Comparison of ENCODE assay signal across 20 cellular contexts in the genomic region with DNA sequence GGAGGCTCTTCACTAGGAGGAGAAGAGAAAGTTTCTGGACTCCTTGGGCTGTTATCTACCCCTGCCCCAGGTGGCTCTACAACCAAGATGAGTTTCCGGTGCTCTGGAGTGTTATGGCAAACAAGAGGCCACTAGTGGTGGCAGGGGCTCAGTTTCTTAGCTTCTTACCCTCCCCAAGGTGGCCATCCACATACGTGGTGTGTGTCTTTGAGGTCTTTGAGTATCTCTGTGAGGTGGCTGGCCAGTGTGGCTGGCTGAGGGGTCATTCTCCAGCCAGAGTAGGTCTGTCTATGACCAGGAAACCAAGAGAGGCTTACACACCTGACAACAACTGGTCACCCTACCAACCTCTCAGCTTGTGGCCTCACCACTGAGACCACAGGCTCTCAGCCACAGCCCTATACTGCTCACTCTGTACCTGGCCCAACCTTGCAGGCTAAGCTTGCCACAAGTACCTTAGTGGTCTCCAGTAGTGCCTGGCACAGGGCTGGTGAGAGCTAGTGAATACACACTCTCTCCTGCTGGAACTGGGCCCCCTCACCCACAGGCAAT. TPM values are rescaled to one million over a fixed set of nuclear protein-coding genes. Genes with fewer than 3 reads are reported as not detected.
DNase-seq lines count a peak whose midpoint lies in the region; ATAC-seq, FAIRE-seq and TF ChIP-seq lines count a peak whose summit lies in the region.
"Had no signal": no experiment of that assay in that cellular context is flagged by ENCODE, and none has a peak within 500 bp of the region (broad histone marks: within the 10 kb centered on the region; RNA-seq: fewer than 3 reads in every experiment).

No MANE protein-coding gene starts in this region.

- FAIRE-seq in K562 (lab: Jason Lieb, UNC): no peak

- H2AFZ ChIP-seq in K562 (ENCODE audit: low read depth, low read length): no peak overlapping the region

- no peaks in the 10 kb centered on the region for H3K9me3 Mint-ChIP-seq in T-helper 1 cell treated with Interleukin-12 subunit alpha and Interleukin-12 subunit beta and Interleukin-4 antibody, amounts not matched to agents 30 μg/mL and 1 μg/mL, for 36 hours
- H3K9me3 Mint-ChIP-seq: CD14-positive monocyte had no signal

- no peak; a peak in 1 of 4 replicates for TF ChIP-seq RAD21 in K562 (CRISPR knock-in tag; conservative IDR thresholded peaks at IDR 0.05 in 1 of 2, IDR thresholded peaks at IDR 0.05 in 1 of 2)

- no peaks in the 10 kb centered on the region for H3K27me3 ChIP-seq in K562 (ENCODE audit: control insufficient read depth in 2 of 2, insufficient read depth in 2 of 2, low read length in 2 of 2)
- H3K27me3 ChIP-seq: neutrophil, sigmoid colon had no signal

- in situ Hi-C loops in K562 (cut with MboI): loop anchor here (5.0 kb wide), 1 partner anchor 83 kb away; no protein-coding TSS in a partner anchor

- H3K9me3 ChIP-seq in K562 (replicated peaks; ENCODE audit: control insufficient read depth, insufficient read depth, low read depth, low read length): no peaks in the 10 kb centered on the region
- H3K9me3 ChIP-seq: neutrophil, sigmoid colon had no signal

- H3K27ac ChIP-seq in K562 (ENCODE audit: extremely low read depth, low read depth, low read length): peak overlapping the region; percentile 57; the same call in 2 of the 3 replicates
- H3K27ac ChIP-seq: coronary artery, neutrophil, sigmoid colon had no signal

- no peak for TF ChIP-seq POLR2A in K562 (conservative IDR thresholded peaks at IDR 0.05)

- H3K9me1 ChIP-seq in K562 (ENCODE audit: control insufficient read depth, insufficient read depth, low read length): no peaks in the 10 kb centered on the region

- peaks cover 52% of the 10 kb centered on the region for H3K36me3 Mint-ChIP-seq in T-helper 1 cell treated with Interleukin-12 subunit alpha and Interleukin-12 subunit beta and Interleukin-4 antibody, amounts not matched to agents 30 μg/mL and 1 μg/mL, for 36 hours (ENCODE audit: low read depth)

- intact Hi-C loops in K562 (cut with micrococcal nuclease): no loop called here

- H3K9ac ChIP-seq in K562 (ENCODE audit: insufficient read depth in 1 of 2, low read depth in 2 of 2, low read length in 2 of 2): peak overlapping the region; percentile 26 to 84; a peak in 2 of 4 replicates

- no peak for ATAC-seq in K562
- ATAC-seq: HCT116 had no signal

- peak; percentile 66 for DNase-seq in activated CD4-positive, CD25-positive, alpha-beta regulatory T cell treated with anti-CD3 and anti-CD28 coated beads, Interleukin-2, amount 50 U/mL, for 72 hours
- DNase-seq in activated CD4-positive, CD25-positive, alpha-beta regulatory T cell (lab: John Stamatoyannopoulos, UW): no peak
- DNase-seq in K562 (ENCODE audit: extremely low read depth in 1 of 4, low spot score in 3 of 4): peak in 2 of 4 experiments; percentile 42 to 57
- DNase-seq in stimulated activated CD8-positive, alpha-beta memory T cell treated with anti-CD3 and anti-CD28 coated beads, Interleukin-15, amount 100 ng/mL, for 48 hours (ENCODE audit: low read depth in 2 of 2): peak; percentile 42 to 60
- no peak for DNase-seq in GM19240 (ENCODE audit: insufficient read length, low spot score)
- no peak for DNase-seq in NCI-H2196 (lab: John Stamatoyannopoulos, UW; ENCODE audit: unreplicated experiment)
- DNase-seq in epidermal melanocyte (ENCODE audit: insufficient read length, low spot score): no peak
- DNase-seq: 8988T, anterior cingulate cortex, IMR-90, mesendoderm, NCI-H1092 treated with DMSO at 0.1 percent for 48 hours, NCI-H2227 treated with DMSO at 0.1 percent for 48 hours, Right ventricle myocardium superior, sigmoid colon had no signal

- H3K4me1 Mint-ChIP-seq in T-helper 1 cell treated with Interleukin-12 subunit alpha and Interleukin-12 subunit beta and Interleukin-4 antibody, amounts not matched to agents 30 μg/mL and 1 μg/mL, for 36 hours (ENCODE audit: low read depth): peaks cover 69% of the 10 kb centered on the region

- TF ChIP-seq EP300 in K562 (IDR thresholded peaks at IDR 0.05; ENCODE audit: low read length): no peak

- peak overlapping the region; percentile 92 for H3K27ac Mint-ChIP-seq in T-helper 1 cell treated with Interleukin-12 subunit alpha and Interleukin-12 subunit beta and Interleukin-4 antibody, amounts not matched to agents 30 μg/mL and 1 μg/mL, for 36 hours

- BruUV-seq in K562 (replicated peaks; lab: Mats Ljungman, UMichigan): no TSS peak

- peaks cover 42% of the 10 kb centered on the region; the same call in 2 of the 3 replicates for H3K36me3 ChIP-seq in K562 (ENCODE audit: control insufficient read depth, insufficient read depth, low read length)
- H3K36me3 ChIP-seq: neutrophil had no signal

- H3K27me3 Mint-ChIP-seq in T-helper 1 cell treated with Interleukin-12 subunit alpha and Interleukin-12 subunit beta and Interleukin-4 antibody, amounts not matched to agents 30 μg/mL and 1 μg/mL, for 36 hours (ENCODE audit: low read depth): no peaks in the 10 kb centered on the region

- CTCF ChIA-PET in K562 (lab: Yijun Ruan, JAX; ENCODE audit: low intra/inter-chr PET ratio): interaction anchor here (5.6 kb wide), 1 partner anchor 40 kb away, joined by 56 read pairs; a partner anchor contains a TSS

- no peak overlapping the region for H3K4me3 ChIP-seq in K562
- H3K4me3 ChIP-seq: coronary artery, sigmoid colon had no signal

- POLR2A ChIA-PET in K562 (lab: Yijun Ruan, JAX): interaction anchor here (1.0 to 1.2 kb wide), 2 partner anchors 15 to 28 kb away, joined by 3 read pairs; no protein-coding TSS in a partner anchor

- 23% methylated on average over 2 of the region's 2 CpGs for WGBS in K562 (ENCODE audit: insufficient coverage, low coverage, missing lambda C conversion rate)

- H3K4me2 ChIP-seq in K562 (ENCODE audit: insufficient read depth, low read length): peak overlapping the region; percentile 4; the same call in 1 of the 2 replicates

- H3K79me2 ChIP-seq in K562 (ENCODE audit: control insufficient read depth, insufficient read depth, low read length): peaks cover 15% of the 10 kb centered on the region

- peak in 1 of 3 experiments; percentile 20; a peak in 1 of 6 replicates for TF ChIP-seq CTCF in K562 (IDR thresholded peaks at IDR 0.05 in 2 of 3, conservative IDR thresholded peaks at IDR 0.05 in 1 of 3; ENCODE audit: insufficient read depth in 2 of 3, low read depth in 1 of 3, low read length in 3 of 3)

- H3K4me3 Mint-ChIP-seq in T-helper 1 cell treated with Interleukin-12 subunit alpha and Interleukin-12 subunit beta and Interleukin-4 antibody, amounts not matched to agents 30 μg/mL and 1 μg/mL, for 36 hours: peak overlapping the region; percentile 53
- H3K4me3 Mint-ChIP-seq: CD14-positive monocyte had no signal

- peaks cover 41 to 58% of the 10 kb centered on the region in 2 experiments; a peak in 4 of 5 replicates for H3K4me1 ChIP-seq in K562 (replicated peaks in 1 of 2; ENCODE audit: control insufficient read depth in 2 of 2, insufficient read depth in 2 of 2, low read length in 2 of 2)

- H4K20me1 ChIP-seq in K562 (replicated peaks; ENCODE audit: control insufficient read depth, insufficient read depth, low read length): no peaks in the 10 kb centered on the region

RNA-seq across cellular contexts. Expression of a gene that starts 5.0 kb away (rescaled TPM):
- 44.0 and 89.1 TPM in 2 replicates for total RNA-seq in K562 (2011; cell fraction: chromatin; rRNA removed; ENCODE audit: low replicate concordance)
- total RNA-seq in K562 (2011; cell fraction: nucleolus; rRNA removed): 41.2 and 43.2 TPM in 2 replicates
- total RNA-seq in K562 (2011; cell fraction: nucleoplasm; rRNA removed): 47.0 and 67.9 TPM in 2 replicates
- total RNA-seq in K562 (2014; rRNA removed) (8.0 and 13.7 TPM in 2 replicates), K562 (2014; rRNA removed; fragmentation: Illumina TruSeq; extraction: Trizol) (8.0 and 10.9 TPM in 2 replicates), K562 (2015; rRNA removed; fragmentation: Illumina TruSeq; extraction: Trizol) (9.7 and 11.4 TPM in 2 replicates), K562 (2021) (15.9 and 16.8 TPM in 2 replicates)
- polyA plus RNA-seq in K562 (2011; rRNA removed) (12.1 and 13.5 TPM in 2 replicates), K562 (2014; fragmentation: Illumina TruSeq; extraction: Trizol) (12.3 and 13.2 TPM in 2 replicates), K562 (2014; fragmentation: Nextera tagmentation; extraction: Ambion mirVana) (1 to 10 TPM; 2.0 to 5.2 TPM), K562 (2014; rRNA removed) (13.9 and 17.8 TPM in 2 replicates)
- 12.1 and 20.2 TPM in 2 replicates for polyA plus RNA-seq in K562 (2011; cell fraction: cytosol; rRNA removed)
- 58.3 and 71.6 TPM in 2 replicates for polyA plus RNA-seq in K562 (2011; cell fraction: nucleus; rRNA removed)
- polyA plus RNA-seq in K562 (2012): 11.0 and 19.9 TPM in 2 replicates
- polyA minus RNA-seq in K562 (2011; rRNA and poly(A)+ RNA removed): 8.5 and 8.9 TPM in 2 replicates
- polyA minus RNA-seq in K562 (2011; cell fraction: cytosol; rRNA and poly(A)+ RNA removed): 4.0 and 4.7 TPM in 2 replicates
- polyA minus RNA-seq in K562 (2011; cell fraction: nucleus; rRNA and poly(A)+ RNA removed): 19.1 and 28.0 TPM in 2 replicates

RNA-seq across cellular contexts. Expression of a gene that starts 6.8 kb away (rescaled TPM):
- 1.4 and 3.5 TPM in 2 replicates for total RNA-seq in K562 (2011; cell fraction: chromatin; rRNA removed; ENCODE audit: low replicate concordance)
- total RNA-seq in K562 (2011; cell fraction: nucleolus; rRNA removed): 1.7 and 2.3 TPM in 2 replicates
- 1.2 and 1.4 TPM in 2 replicates for total RNA-seq in K562 (2011; cell fraction: nucleoplasm; rRNA removed)
- total RNA-seq in K562 (2014; rRNA removed) (0.95 and 1.3 TPM in 2 replicates), K562 (2014; rRNA removed; fragmentation: Illumina TruSeq; extraction: Trizol) (0.83 and 1.1 TPM in 2 replicates), K562 (2015; rRNA removed; fragmentation: Illumina TruSeq; extraction: Trizol) (0.94 and 1.4 TPM in 2 replicates), K562 (2021) (0.65 and 2.0 TPM in 2 replicates)
- polyA plus RNA-seq in K562 (2011; rRNA removed) (2.3 and 3.9 TPM in 2 replicates), K562 (2014; fragmentation: Illumina TruSeq; extraction: Trizol) (0.91 and 1.5 TPM in 2 replicates), K562 (2014; fragmentation: Nextera tagmentation; extraction: Ambion mirVana) (under 1 TPM; 0.01 to 0.14 TPM), K562 (2014; rRNA removed) (0.38 and 0.82 TPM in 2 replicates)
- polyA plus RNA-seq in K562 (2011; cell fraction: cytosol; rRNA removed): 4.6 and 5.2 TPM in 2 replicates
- polyA plus RNA-seq in K562 (2011; cell fraction: nucleus; rRNA removed): 5.5 and 6.0 TPM in 2 replicates
- polyA plus RNA-seq in K562 (2012): 1.7 and 2.7 TPM in 2 replicates
- polyA minus RNA-seq in K562 (2011; rRNA and poly(A)+ RNA removed): 1.6 and 1.9 TPM in 2 replicates
- 0.73 and 2.0 TPM in 2 replicates for polyA minus RNA-seq in K562 (2011; cell fraction: cytosol; rRNA and poly(A)+ RNA removed)
- 1.1 and 1.4 TPM in 2 replicates for polyA minus RNA-seq in K562 (2011; cell fraction: nucleus; rRNA and poly(A)+ RNA removed)

RNA-seq across cellular contexts. Expression of a gene that starts 37.2 kb away (rescaled TPM):
- 49.9 and 136 TPM in 2 replicates for total RNA-seq in K562 (2011; cell fraction: chromatin; rRNA removed; ENCODE audit: low replicate concordance)
- 106 and 113 TPM in 2 replicates for total RNA-seq in K562 (2011; cell fraction: nucleolus; rRNA removed)
- total RNA-seq in K562 (2011; cell fraction: nucleoplasm; rRNA removed): 71.7 and 77.8 TPM in 2 replicates
- total RNA-seq in K562 (2014; rRNA removed) (18.3 and 34.5 TPM in 2 replicates), K562 (2014; rRNA removed; fragmentation: Illumina TruSeq; extraction: Trizol) (5.1 and 6.9 TPM in 2 replicates), K562 (2015; rRNA removed; fragmentation: Illumina TruSeq; extraction: Trizol) (12.8 and 15.2 TPM in 2 replicates), K562 (2021) (47.7 and 48.8 TPM in 2 replicates)
- polyA plus RNA-seq in K562 (2011; rRNA removed) (24.8 and 59.4 TPM in 2 replicates), K562 (2014; fragmentation: Illumina TruSeq; extraction: Trizol) (41.9 and 52.8 TPM in 2 replicates), K562 (2014; fragmentation: Nextera tagmentation; extraction: Ambion mirVana) (1 to 10 TPM; 1.7 to 3.5 TPM), K562 (2014; rRNA removed) (29.2 and 38.1 TPM in 2 replicates)
- polyA plus RNA-seq in K562 (2011; cell fraction: cytosol; rRNA removed): 64.1 and 81.7 TPM in 2 replicates
- 104 and 152 TPM in 2 replicates for polyA plus RNA-seq in K562 (2011; cell fraction: nucleus; rRNA removed)
- 53.6 and 84.7 TPM in 2 replicates for polyA plus RNA-seq in K562 (2012)
- polyA minus RNA-seq in K562 (2011; rRNA and poly(A)+ RNA removed): 30.2 and 35.6 TPM in 2 replicates
- 50.6 and 68.9 TPM in 2 replicates for polyA minus RNA-seq in K562 (2011; cell fraction: cytosol; rRNA and poly(A)+ RNA removed)
- 72.0 and 98.5 TPM in 2 replicates for polyA minus RNA-seq in K562 (2011; cell fraction: nucleus; rRNA and poly(A)+ RNA removed)

RNA-seq across cellular contexts. Expression of a gene that starts 42.6 kb away (rescaled TPM):
- total RNA-seq in K562 (2011; cell fraction: chromatin; rRNA removed; ENCODE audit: low replicate concordance): 27.9 and 57.1 TPM in 2 replicates
- 43.4 and 54.2 TPM in 2 replicates for total RNA-seq in K562 (2011; cell fraction: nucleolus; rRNA removed)
- total RNA-seq in K562 (2011; cell fraction: nucleoplasm; rRNA removed): 39.5 and 46.4 TPM in 2 replicates
- total RNA-seq in K562 (2014; rRNA removed) (43.3 and 51.5 TPM in 2 replicates), K562 (2014; rRNA removed; fragmentation: Illumina TruSeq; extraction: Trizol) (29.9 and 33.3 TPM in 2 replicates), K562 (2015; rRNA removed; fragmentation: Illumina TruSeq; extraction: Trizol) (40.0 and 41.2 TPM in 2 replicates), K562 (2021) (49.6 and 55.1 TPM in 2 replicates)
- polyA plus RNA-seq in K562 (2011; rRNA removed) (56.4 and 60.2 TPM in 2 replicates), K562 (2014; fragmentation: Illumina TruSeq; extraction: Trizol) (54.0 and 55.2 TPM in 2 replicates), K562 (2014; fragmentation: Nextera tagmentation; extraction: Ambion mirVana) (10 to 100 TPM in 1 of 2 experiments, 1 to 10 TPM in 1; 8.0 to 12.2 TPM), K562 (2014; rRNA removed) (34.5 and 47.2 TPM in 2 replicates)
- polyA plus RNA-seq in K562 (2011; cell fraction: cytosol; rRNA removed): 66.5 and 92.3 TPM in 2 replicates
- polyA plus RNA-seq in K562 (2011; cell fraction: nucleus; rRNA removed): 53.3 and 62.7 TPM in 2 replicates
- 47.4 and 54.4 TPM in 2 replicates for polyA plus RNA-seq in K562 (2012)
- 42.4 and 60.6 TPM in 2 replicates for polyA minus RNA-seq in K562 (2011; rRNA and poly(A)+ RNA removed)
- polyA minus RNA-seq in K562 (2011; cell fraction: cytosol; rRNA and poly(A)+ RNA removed): 22.8 and 28.5 TPM in 2 replicates
- 17.6 and 22.2 TPM in 2 replicates for polyA minus RNA-seq in K562 (2011; cell fraction: nucleus; rRNA and poly(A)+ RNA removed)

Comparison
In these comparisons a context has a peak if more than half of its experiments do, and no peak if none do; other contexts are left out.
1. DNase-seq: peak in activated CD4-positive, CD25-positive, alpha-beta regulatory T cell treated with anti-CD3 and anti-CD28 coated beads, Interleukin-2, amount 50 U/mL, for 72 hours (single experiment) and stimulated activated CD8-positive, alpha-beta memory T cell treated with anti-CD3 and anti-CD28 coated beads, Interleukin-15, amount 100 ng/mL, for 48 hours (2 of 2); none in activated CD4-positive, CD25-positive, alpha-beta regulatory T cell (0 of 4), GM19240 (single experiment), NCI-H2196 (single experiment) and epidermal melanocyte (single experiment).